ENCODE assay signal across 13 cellular contexts in the genomic region with DNA sequence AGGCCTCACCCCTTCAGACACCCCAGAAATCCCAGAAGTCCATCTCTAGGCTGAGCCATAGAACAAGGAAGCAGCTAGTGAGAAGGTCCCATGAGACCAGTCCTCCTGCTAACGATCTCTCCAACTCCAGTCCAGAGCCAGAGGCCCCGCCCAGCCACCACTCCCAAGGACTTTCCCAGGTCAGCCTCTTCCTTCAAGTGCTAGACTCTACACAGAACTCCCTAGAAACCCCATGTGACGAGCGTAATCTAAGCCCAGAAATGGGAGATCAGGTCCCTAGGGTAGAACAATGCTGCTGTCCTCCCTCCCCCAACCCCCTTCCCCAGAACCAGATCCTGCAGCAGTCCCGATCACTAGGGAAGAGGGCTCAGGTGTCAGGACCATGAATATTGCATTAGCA. TPM values are rescaled to one million over a fixed set of nuclear protein-coding genes. Genes with fewer than 3 reads are reported as not detected.
DNase-seq lines count a peak whose midpoint lies in the region; ATAC-seq and TF ChIP-seq lines count a peak whose summit lies in the region.
"Had no signal": no experiment of that assay in that cellular context is flagged by ENCODE, and none has a peak within 500 bp of the region (broad histone marks: within the 10 kb centered on the region; RNA-seq: fewer than 3 reads in every experiment).

No MANE protein-coding gene starts in this region.

- no peak overlapping the region for H3K4ac ChIP-seq in mesendoderm (ENCODE audit: low read depth, low read length)

- H2BK5ac ChIP-seq in mesendoderm (ENCODE audit: low read length) = no peak overlapping the region

- 84 to 100% methylated on average over 2 to 5 of the region's 5 CpGs for WGBS in endodermal cell (ENCODE audit: insufficient coverage in 1 of 2, insufficient read length in 1 of 2), 2 experiments
- WGBS in mesendoderm (ENCODE audit: extremely low coverage, insufficient coverage, low lambda C conversion rate) = no CpG with 5 or more reads among the region's 5 CpGs

- H3K4me1 Mint-ChIP-seq in endodermal cell = peaks cover 23% of the 10 kb centered on the region
- H3K4me1 Mint-ChIP-seq in activated T-helper 1 cell treated with anti-CD3 and anti-CD28 coated beads, Interleukin-12 subunit alpha, Interleukin-12 subunit beta, Interleukin-2, Interleukin-4 antibody, amounts not matched to agents 30 ng/mL and 10 ng/mL and 1 ng/mL, durations not matched to agents 14 hours and 24 hours and 36 hours (ENCODE audit: low read depth) = no peaks in the 10 kb centered on the region

- H3K4me3 ChIP-seq in ACC112 (ENCODE audit: low read depth, low read length) = 0 out of 2 replicates have a peak overlapping the region, but pooled peaks have one; percentile 44
- H3K4me3 ChIP-seq in NB4 (ENCODE audit: low read depth, low read length) = no peak overlapping the region
- no peak overlapping the region for H3K4me3 ChIP-seq in endodermal cell (ENCODE audit: low read length)
- H3K4me3 ChIP-seq in mesendoderm (ENCODE audit: low read length) = no peak overlapping the region
- H3K4me3 ChIP-seq: SK-N-MC, smooth muscle cell had no signal

- no peak for TF ChIP-seq POLR2A in NB4 (IDR thresholded peaks at IDR 0.05; ENCODE audit: extremely low read depth, insufficient read length)

- H3K23ac ChIP-seq in mesendoderm (ENCODE audit: low read length) = no peak overlapping the region

- peak overlapping the region; percentile 64 for H3K27ac Mint-ChIP-seq in endodermal cell
- H3K27ac Mint-ChIP-seq in activated T-helper 1 cell treated with anti-CD3 and anti-CD28 coated beads, Interleukin-12 subunit alpha, Interleukin-12 subunit beta, Interleukin-2, Interleukin-4 antibody, amounts not matched to agents 30 ng/mL and 10 ng/mL and 1 ng/mL, durations not matched to agents 14 hours and 24 hours and 36 hours = no peak overlapping the region

- H3K36me3 ChIP-seq in ACC112 (ENCODE audit: insufficient read depth, low read length) (peaks cover 18% of the 10 kb centered on the region; the same call in 1 of the 2 replicates), endodermal cell (ENCODE audit: control insufficient read depth, insufficient read depth, low read length) (peaks cover 79% of the 10 kb centered on the region), mesendoderm (ENCODE audit: control insufficient read depth, insufficient read depth, low read length) (peaks cover 13% of the 10 kb centered on the region)

- H3K56ac ChIP-seq in mesendoderm (ENCODE audit: low read length) = no peak overlapping the region

- peaks cover 33% of the 10 kb centered on the region for H3K79me1 ChIP-seq in mesendoderm (ENCODE audit: low read length)

- no peak overlapping the region for H2AFZ ChIP-seq in ACC112 (ENCODE audit: low read length, unreplicated experiment)

- H3K9ac ChIP-seq in endodermal cell (ENCODE audit: extremely low read depth, low read length, poor library complexity, severe bottlenecking) = no peak overlapping the region
- peak overlapping the region; percentile 18 for H3K9ac ChIP-seq in mesendoderm (ENCODE audit: low read length)

- H2BK120ac ChIP-seq in mesendoderm (ENCODE audit: low read depth, low read length) = no peak overlapping the region

- ATAC-seq in GM21528 (IDR thresholded peaks at IDR 0.05; ENCODE audit: low FRiP score, unreplicated experiment) = no peak

- H2AK5ac ChIP-seq in mesendoderm (ENCODE audit: low read length) = no peak overlapping the region

- no peaks in the 10 kb centered on the region for H3K27me3 Mint-ChIP-seq in endodermal cell (ENCODE audit: insufficient read depth)
- no peaks in the 10 kb centered on the region for H3K27me3 Mint-ChIP-seq in activated T-helper 1 cell treated with anti-CD3 and anti-CD28 coated beads, Interleukin-12 subunit alpha, Interleukin-12 subunit beta, Interleukin-2, Interleukin-4 antibody, amounts not matched to agents 30 ng/mL and 10 ng/mL and 1 ng/mL, durations not matched to agents 14 hours and 24 hours and 36 hours (ENCODE audit: insufficient read depth)
- H3K27me3 Mint-ChIP-seq: CD4-positive, CD25-positive, alpha-beta regulatory T cell had no signal

- DNase-seq in NB4 (ENCODE audit: low read depth) = peak; percentile 42
- DNase-seq in endodermal cell = peak; percentile 64
- peak; percentile 74 for DNase-seq in mesendoderm
- no peak for DNase-seq in activated T-helper 1 cell treated with anti-CD3 and anti-CD28 coated beads, Interleukin-12 subunit alpha, Interleukin-12 subunit beta, Interleukin-2, Interleukin-4 antibody, amounts not matched to agents 30 ng/mL and 10 ng/mL and 1 ng/mL, durations not matched to agents 14 hours and 24 hours and 36 hours (ENCODE audit: low spot score)
- no peak for DNase-seq in activated CD8-positive, alpha-beta memory T cell treated with anti-CD3 and anti-CD28 coated beads, Interleukin-2, amount 50 U/mL, for 4 hours
- no peak for DNase-seq in GM10266 (ENCODE audit: extremely low spot score)
- DNase-seq: activated CD8-positive, alpha-beta memory T cell treated with anti-CD3 and anti-CD28 coated beads, Interleukin-2, amount 50 U/mL, for 48 hours; CD4-positive, CD25-positive, alpha-beta regulatory T cell; stimulated activated naive CD4-positive, alpha-beta T cell treated with Interleukin-2 at 50 U/mL for 16 hours had no signal

- no peak overlapping the region for H4K8ac ChIP-seq in mesendoderm (ENCODE audit: low read depth, low read length)

- H3K18ac ChIP-seq in mesendoderm (ENCODE audit: low read length) = no peak overlapping the region

- no peak overlapping the region for H2BK15ac ChIP-seq in mesendoderm (replicated peaks; ENCODE audit: low read depth)

- peak overlapping the region; percentile 59 for H3K4me3 Mint-ChIP-seq in endodermal cell
- H3K4me3 Mint-ChIP-seq in activated T-helper 1 cell treated with anti-CD3 and anti-CD28 coated beads, Interleukin-12 subunit alpha, Interleukin-12 subunit beta, Interleukin-2, Interleukin-4 antibody, amounts not matched to agents 30 ng/mL and 10 ng/mL and 1 ng/mL, durations not matched to agents 14 hours and 24 hours and 36 hours = no peak overlapping the region
- H3K4me3 Mint-ChIP-seq: CD4-positive, CD25-positive, alpha-beta regulatory T cell had no signal

- no peak overlapping the region for H3K4me2 ChIP-seq in mesendoderm (ENCODE audit: low read length)
- H3K4me2 ChIP-seq: smooth muscle cell had no signal

- H3K9me3 Mint-ChIP-seq in endodermal cell = no peaks in the 10 kb centered on the region
- H3K9me3 Mint-ChIP-seq in activated T-helper 1 cell treated with anti-CD3 and anti-CD28 coated beads, Interleukin-12 subunit alpha, Interleukin-12 subunit beta, Interleukin-2, Interleukin-4 antibody, amounts not matched to agents 30 ng/mL and 10 ng/mL and 1 ng/mL, durations not matched to agents 14 hours and 24 hours and 36 hours = no peaks in the 10 kb centered on the region
- H3K9me3 Mint-ChIP-seq: CD4-positive, CD25-positive, alpha-beta regulatory T cell had no signal

- no peaks in the 10 kb centered on the region for H3K27me3 ChIP-seq in ACC112 (ENCODE audit: insufficient read depth, low read length)
- no peaks in the 10 kb centered on the region for H3K27me3 ChIP-seq in endodermal cell (ENCODE audit: control insufficient read depth, insufficient read depth, low read length, poor library complexity, severe bottlenecking)
- no peaks in the 10 kb centered on the region for H3K27me3 ChIP-seq in mesendoderm (ENCODE audit: insufficient read depth, low read length, poor library complexity)

- peaks cover 21% of the 10 kb centered on the region for H3K4me1 ChIP-seq in ACC112 (ENCODE audit: control insufficient read depth, insufficient read depth, low read length, unreplicated experiment)
- H3K4me1 ChIP-seq in endodermal cell (ENCODE audit: control insufficient read depth, insufficient read depth, low read length) = peaks cover 13% of the 10 kb centered on the region
- peaks cover 17% of the 10 kb centered on the region for H3K4me1 ChIP-seq in mesendoderm (ENCODE audit: control insufficient read depth, low read depth, low read length)

- no peaks in the 10 kb centered on the region for H3K9me3 ChIP-seq in endodermal cell (ENCODE audit: control insufficient read depth, low read length)

- H3K27ac ChIP-seq in ACC112 (ENCODE audit: low read depth, low read length) (no peak overlapping the region), endodermal cell (ENCODE audit: low read depth, low read length) (no peak overlapping the region), mesendoderm (ENCODE audit: low read depth, low read length) (no peak overlapping the region)
- H3K27ac ChIP-seq: SK-N-MC had no signal

- TF ChIP-seq CTCF in NB4 (IDR thresholded peaks at IDR 0.05; ENCODE audit: low read depth, low read length) = no peak
- no peak for TF ChIP-seq CTCF in endodermal cell (conservative IDR thresholded peaks at IDR 0.05)
- TF ChIP-seq CTCF in GM10266 (IDR thresholded peaks at IDR 0.05; ENCODE audit: control insufficient read depth, insufficient read depth, low read depth, missing control alignments) = no peak

- H4K5ac ChIP-seq in mesendoderm (ENCODE audit: low read length) = no peak overlapping the region

- intact Hi-C loops in activated T-helper 1 cell treated with anti-CD3 and anti-CD28 coated beads, Interleukin-12 subunit alpha, Interleukin-12 subunit beta, Interleukin-2, Interleukin-4 antibody, amounts not matched to agents 30 ng/mL and 10 ng/mL and 1 ng/mL, durations not matched to agents 14 hours and 24 hours and 36 hours (cut with micrococcal nuclease) = no loop called here

- peaks cover 16% of the 10 kb centered on the region for H3K79me2 ChIP-seq in ACC112 (ENCODE audit: control insufficient read depth, insufficient read depth, low read length, unreplicated experiment)
- H3K79me2 ChIP-seq in mesendoderm (ENCODE audit: control insufficient read depth, insufficient read depth, low read length) = peaks cover 9% of the 10 kb centered on the region

- H3K36me3 Mint-ChIP-seq in endodermal cell (ENCODE audit: low read depth) = peaks cover 52% of the 10 kb centered on the region
- H3K36me3 Mint-ChIP-seq in activated T-helper 1 cell treated with anti-CD3 and anti-CD28 coated beads, Interleukin-12 subunit alpha, Interleukin-12 subunit beta, Interleukin-2, Interleukin-4 antibody, amounts not matched to agents 30 ng/mL and 10 ng/mL and 1 ng/mL, durations not matched to agents 14 hours and 24 hours and 36 hours (ENCODE audit: low read depth) = peaks cover 36% of the 10 kb centered on the region

RNA-seq across cellular contexts. Expression of gene DCTN1, which starts 6.9 kb away (rescaled TPM):
- total RNA-seq in endodermal cell = 100 to 1,000 TPM; 159 to 213 TPM
- polyA plus RNA-seq in endodermal cell (2013, experiment 1 of 2) = 157 TPM
- 131 TPM for polyA plus RNA-seq in endodermal cell (2013, experiment 2 of 2)
- 210 TPM for polyA plus RNA-seq in mesendoderm (2013, experiment 1 of 2)
- 193 TPM for polyA plus RNA-seq in mesendoderm (2013, experiment 2 of 2)
- 83.0 and 84.0 TPM in 2 replicates for total RNA-seq in activated T-helper 1 cell treated with anti-CD3 and anti-CD28 coated beads, Interleukin-12 subunit alpha, Interleukin-12 subunit beta, Interleukin-2, Interleukin-4 antibody, amounts not matched to agents 30 ng/mL and 10 ng/mL and 1 ng/mL, durations not matched to agents 14 hours and 24 hours and 36 hours

RNA-seq across cellular contexts. Expression of gene SLC4A5, which starts 30.0 kb away (rescaled TPM):
- 1 to 10 TPM; 2.5 to 3.7 TPM for total RNA-seq in endodermal cell
- polyA plus RNA-seq in endodermal cell (2013, experiment 1 of 2) = 2.0 TPM
- polyA plus RNA-seq in endodermal cell (2013, experiment 2 of 2) = 1.7 TPM
- polyA plus RNA-seq in mesendoderm (2013, experiment 1 of 2) = 0.34 TPM
- polyA plus RNA-seq in mesendoderm (2013, experiment 2 of 2) = 0.21 TPM
- 0.47 and 0.71 TPM in 2 replicates for total RNA-seq in activated T-helper 1 cell treated with anti-CD3 and anti-CD28 coated beads, Interleukin-12 subunit alpha, Interleukin-12 subunit beta, Interleukin-2, Interleukin-4 antibody, amounts not matched to agents 30 ng/mL and 10 ng/mL and 1 ng/mL, durations not matched to agents 14 hours and 24 hours and 36 hours

RNA-seq across cellular contexts. Expression of gene C2orf81, which starts 48.2 kb away (rescaled TPM):
- 1 to 10 TPM; 3.8 to 4.8 TPM for total RNA-seq in endodermal cell
- polyA plus RNA-seq in endodermal cell (2013, experiment 1 of 2) = 6.2 TPM
- 4.3 TPM for polyA plus RNA-seq in endodermal cell (2013, experiment 2 of 2)
- 0.34 TPM for polyA plus RNA-seq in mesendoderm (2013, experiment 1 of 2)
- polyA plus RNA-seq in mesendoderm (2013, experiment 2 of 2) = 0.56 TPM
- total RNA-seq in activated T-helper 1 cell treated with anti-CD3 and anti-CD28 coated beads, Interleukin-12 subunit alpha, Interleukin-12 subunit beta, Interleukin-2, Interleukin-4 antibody, amounts not matched to agents 30 ng/mL and 10 ng/mL and 1 ng/mL, durations not matched to agents 14 hours and 24 hours and 36 hours = 1.9 and 2.4 TPM in 2 replicates

RNA-seq across cellular contexts. Expression of gene WDR54, which starts 48.3 kb away (rescaled TPM):
- 10 to 100 TPM; 43.1 to 69.4 TPM for total RNA-seq in endodermal cell
- 75.7 TPM for polyA plus RNA-seq in endodermal cell (2013, experiment 1 of 2)
- 65.9 TPM for polyA plus RNA-seq in endodermal cell (2013, experiment 2 of 2)
- 10.1 TPM for polyA plus RNA-seq in mesendoderm (2013, experiment 1 of 2)
- 9.9 TPM for polyA plus RNA-seq in mesendoderm (2013, experiment 2 of 2)
- 56.4 and 58.6 TPM in 2 replicates for total RNA-seq in activated T-helper 1 cell treated with anti-CD3 and anti-CD28 coated beads, Interleukin-12 subunit alpha, Interleukin-12 subunit beta, Interleukin-2, Interleukin-4 antibody, amounts not matched to agents 30 ng/mL and 10 ng/mL and 1 ng/mL, durations not matched to agents 14 hours and 24 hours and 36 hours

Comparison
In these comparisons a context has a peak if more than half of its experiments do, and no peak if none do; other contexts are left out.
1. DNase-seq: peak in NB4 (single experiment), endodermal cell (single experiment) and mesendoderm (single experiment); none in activated T-helper 1 cell treated with anti-CD3 and anti-CD28 coated beads, Interleukin-12 subunit alpha, Interleukin-12 subunit beta, Interleukin-2, Interleukin-4 antibody, amounts not matched to agents 30 ng/mL and 10 ng/mL and 1 ng/mL, durations not matched to agents 14 hours and 24 hours and 36 hours (single experiment), activated CD8-positive, alpha-beta memory T cell treated with anti-CD3 and anti-CD28 coated beads, Interleukin-2, amount 50 U/mL, for 4 hours (single experiment) and GM10266 (single experiment).